Comparison of ENCODE assay signal across 28 cellular contexts in genomic region chr11:120142072-120142423, GRCh38. TPM values are rescaled to one million over a fixed set of nuclear protein-coding genes. Genes with fewer than 3 reads are reported as not detected.
DNase-seq lines count a peak whose midpoint lies in the region; ATAC-seq and TF ChIP-seq lines count a peak whose summit lies in the region.
"Had no signal": no experiment of that assay in that cellular context is flagged by ENCODE, and none has a peak within 500 bp of the region (broad histone marks: within the 10 kb centered on the region; RNA-seq: fewer than 3 reads in every experiment).

No MANE protein-coding gene starts in this region.

- TF ChIP-seq POLR2A in breast epithelium (IDR thresholded peaks at IDR 0.05) = no peak

- no peaks in the 10 kb centered on the region for H3K36me3 ChIP-seq in H7 (replicated peaks; ENCODE audit: control insufficient read depth, insufficient read depth, low read length)
- H3K36me3 ChIP-seq in lung (ENCODE audit: control insufficient read depth in 2 of 2, insufficient read depth in 2 of 2, low read length in 2 of 2) = no peaks in the 10 kb centered on the region
- H3K36me3 ChIP-seq in breast epithelium = no peaks in the 10 kb centered on the region
- H3K36me3 ChIP-seq: sigmoid colon, thoracic aorta, vagina, WERI-Rb-1 had no signal

- H3K9me3 Mint-ChIP-seq in dendritic cell treated with granulocyte-macrophage colony-stimulating factor and Interleukin-4, amounts not matched to agents 40 ng/mL and 50 ng/mL, for 4 days = no peaks in the 10 kb centered on the region
- H3K9me3 Mint-ChIP-seq: activated CD4-positive, alpha-beta T cell treated with anti-CD3 and anti-CD28 coated beads, Interleukin-2, amount 10 ng/mL, durations not matched to agents 7 days and 5 days had no signal

- H3K27me3 ChIP-seq in H7 (ENCODE audit: control insufficient read depth, insufficient read depth, low read length) = no peaks in the 10 kb centered on the region; the same call in 1 of the 2 replicates
- H3K27me3 ChIP-seq in lung (ENCODE audit: control insufficient read depth, insufficient read depth) = no peaks in the 10 kb centered on the region
- H3K27me3 ChIP-seq in breast epithelium = peaks cover 0 to 6% of the 10 kb centered on the region in 2 donors
- H3K27me3 ChIP-seq: vagina had no signal

- H3K4me1 ChIP-seq in lung (ENCODE audit: control insufficient read depth in 2 of 2, insufficient read depth in 2 of 2, low read length in 2 of 2) (no peaks in the 10 kb centered on the region), breast epithelium (no peaks in the 10 kb centered on the region)
- H3K4me1 ChIP-seq: Caco-2, sigmoid colon had no signal

- H3K4me3 Mint-ChIP-seq in dendritic cell treated with granulocyte-macrophage colony-stimulating factor and Interleukin-4, amounts not matched to agents 40 ng/mL and 50 ng/mL, for 4 days = no peak overlapping the region
- H3K4me3 Mint-ChIP-seq: activated CD4-positive, alpha-beta T cell treated with anti-CD3 and anti-CD28 coated beads, Interleukin-2, amount 10 ng/mL, durations not matched to agents 7 days and 5 days; activated naive CD8-positive, alpha-beta T cell had no signal

- H3K36me3 Mint-ChIP-seq in dendritic cell treated with granulocyte-macrophage colony-stimulating factor and Interleukin-4, amounts not matched to agents 40 ng/mL and 50 ng/mL, for 4 days (ENCODE audit: low read depth) = no peaks in the 10 kb centered on the region
- H3K36me3 Mint-ChIP-seq: activated naive CD8-positive, alpha-beta T cell had no signal

- peaks cover 0 to 2% of the 10 kb centered on the region in 2 donors for H3K9me3 ChIP-seq in lung (ENCODE audit: control insufficient read depth in 2 of 2, insufficient read depth in 1 of 2, low read length in 1 of 2)
- no peaks in the 10 kb centered on the region for H3K9me3 ChIP-seq in breast epithelium
- H3K9me3 ChIP-seq: Caco-2, sigmoid colon, thoracic aorta, vagina had no signal

- peaks cover 44% of the 10 kb centered on the region for H3K27me3 Mint-ChIP-seq in dendritic cell treated with granulocyte-macrophage colony-stimulating factor and Interleukin-4, amounts not matched to agents 40 ng/mL and 50 ng/mL, for 4 days

- TF ChIP-seq CTCF in lung (IDR thresholded peaks at IDR 0.05; ENCODE audit: control extremely low read depth, extremely low read depth) (no peak), breast epithelium (IDR thresholded peaks at IDR 0.05) (no peak)

- no peak for ATAC-seq in lung (ENCODE audit: insufficient read depth, low FRiP score)
- no peak for ATAC-seq in left colon
- no peak for ATAC-seq in GM21717 (IDR thresholded peaks at IDR 0.05; ENCODE audit: unreplicated experiment)
- ATAC-seq: Panc1; stimulated activated naive CD8-positive, alpha-beta T cell treated with anti-CD3 and anti-CD28 coated beads, Interleukin-15, Interleukin-2, amounts not matched to agents 100 U/mL and 50 U/mL, for 24 hours had no signal

- peak overlapping the region; percentile 23 for H3K27ac Mint-ChIP-seq in dendritic cell treated with granulocyte-macrophage colony-stimulating factor and Interleukin-4, amounts not matched to agents 40 ng/mL and 50 ng/mL, for 4 days
- H3K27ac Mint-ChIP-seq: activated CD4-positive, alpha-beta T cell treated with anti-CD3 and anti-CD28 coated beads, Interleukin-2, amount 10 ng/mL, durations not matched to agents 7 days and 5 days; activated naive CD8-positive, alpha-beta T cell had no signal

- H3K4me3 ChIP-seq in H7 (ENCODE audit: insufficient read depth, low read depth, low read length) (no peak overlapping the region), lung (no peak overlapping the region), breast epithelium (no peak overlapping the region)
- H3K4me3 ChIP-seq: sigmoid colon, thoracic aorta, vagina had no signal

- intact Hi-C loops in dendritic cell treated with granulocyte-macrophage colony-stimulating factor and Interleukin-4, amounts not matched to agents 40 ng/mL and 50 ng/mL, for 4 days (cut with micrococcal nuclease) = no loop called here
- intact Hi-C loops in left colon (cut with DNase I, micrococcal nuclease) (no loop called here), breast epithelium (cut with DNase I; ENCODE audit: low total_unique reads) (no loop called here)

- no peaks in the 10 kb centered on the region for H3K4me1 Mint-ChIP-seq in dendritic cell treated with granulocyte-macrophage colony-stimulating factor and Interleukin-4, amounts not matched to agents 40 ng/mL and 50 ng/mL, for 4 days (ENCODE audit: low read depth)
- H3K4me1 Mint-ChIP-seq: activated CD4-positive, alpha-beta T cell treated with anti-CD3 and anti-CD28 coated beads, Interleukin-2, amount 10 ng/mL, durations not matched to agents 7 days and 5 days had no signal

- H3K27ac ChIP-seq in lung (ENCODE audit: low read depth in 1 of 2, low read length in 1 of 2) (no peak overlapping the region), breast epithelium (no peak overlapping the region)
- H3K27ac ChIP-seq: C4-2B, sigmoid colon, thoracic aorta, vagina, WERI-Rb-1 had no signal

- WGBS in lung, 2 donors = 62 to 65% methylated on average over 3 of the region's 3 CpGs

- DNase-seq in DMS53 treated with DMSO at 0.1 percent for 48 hours (lab: John Stamatoyannopoulos, UW; ENCODE audit: unreplicated experiment) (peak; percentile 40), H7 (peak; percentile 28), lung (ENCODE audit: low spot score) (peak; percentile 26), left colon (no peak), breast epithelium (ENCODE audit: low spot score in 2 of 2) (no peak), NCI-H1417 (lab: John Stamatoyannopoulos, UW) (no peak)
- DNase-seq: activated CD4-positive, alpha-beta T cell treated with anti-CD3 and anti-CD28 coated beads, Interleukin-2, amount 10 ng/mL, durations not matched to agents 7 days and 5 days; anterior cingulate cortex; cortex of kidney; GOT3; NCI-H1092; NCI-H187 treated with DMSO at 0.1 percent for 48 hours; SHP77 treated with DMSO at 0.1 percent for 48 hours; sigmoid colon; stimulated activated naive CD8-positive, alpha-beta T cell treated with anti-CD3 and anti-CD28 coated beads, Interleukin-15, Interleukin-2, amounts not matched to agents 100 U/mL and 50 U/mL, for 24 hours; T-helper 9 cell; WERI-Rb-1 had no signal

RNA-seq across cellular contexts. Expression of gene TRIM29, which starts 4.1 kb away (rescaled TPM):
- 0.17 TPM in 1 of 2 replicates, not detected in the other for total RNA-seq in H7 (2014; rRNA removed; shearing (Covaris generic))
- 10 to 100 TPM in 1 of 2 donors, 1 to 10 TPM in 1; 4.4 to 26.6 TPM for total RNA-seq in lung
- 10 to 100 TPM; 13.0 to 20.7 TPM for polyA plus RNA-seq in lung
- total RNA-seq in left colon = 1 to 10 TPM; 6.1 to 8.6 TPM
- 10 to 100 TPM; 10.6 to 58.7 (median 45.9) TPM for total RNA-seq in breast epithelium
- total RNA-seq: activated CD4-positive, alpha-beta T cell treated with anti-CD3 and anti-CD28 coated beads, Interleukin-2, amount 10 ng/mL, durations not matched to agents 7 days and 5 days; cardiac septum; glomerular endothelial cell; lung microvascular endothelial cell had no signal

Comparison
In these comparisons a context has a peak if more than half of its experiments do, and no peak if none do; other contexts are left out.
1. DNase-seq: peak in DMS53 treated with DMSO at 0.1 percent for 48 hours (single experiment), H7 (single experiment) and lung (single experiment); none in left colon (0 of 2), breast epithelium (0 of 2) and NCI-H1417 (0 of 3).